ENCODE assay signal across 9 cellular contexts in genomic region chr16:82287948-82288347, GRCh38.
"Had no signal": no experiment of that assay in that cellular context is flagged by ENCODE, and none has a peak within 500 bp of the region (broad histone marks: within the 10 kb centered on the region; RNA-seq: fewer than 3 reads in every experiment).

No MANE protein-coding gene starts in this region.

- H3K4me1 Mint-ChIP-seq: IgD-negative memory B cell had no signal

- H2AFZ ChIP-seq: GM23248 had no signal

- H3K9me3 Mint-ChIP-seq: IgD-negative memory B cell had no signal

- H3K4me3 Mint-ChIP-seq: HFFc6 had no signal

- H3K4me1 ChIP-seq: HAP-1 had no signal

- H3K9ac ChIP-seq: GM23248 had no signal

- H3K27ac Mint-ChIP-seq: HFFc6, IgD-negative memory B cell had no signal

- ATAC-seq: HCT116 had no signal

- H3K9me3 ChIP-seq: HAP-1 had no signal

- H3K36me3 Mint-ChIP-seq: IgD-negative memory B cell had no signal

- DNase-seq: GM23248, GOT3, H7, HFFc6, KG1 had no signal

- H3K27ac ChIP-seq: GM23248, HL-60 had no signal

- H3K4me3 ChIP-seq: GM23248, HAP-1 had no signal

- H3K36me3 ChIP-seq: HAP-1 had no signal
